In the genomic region with DNA sequence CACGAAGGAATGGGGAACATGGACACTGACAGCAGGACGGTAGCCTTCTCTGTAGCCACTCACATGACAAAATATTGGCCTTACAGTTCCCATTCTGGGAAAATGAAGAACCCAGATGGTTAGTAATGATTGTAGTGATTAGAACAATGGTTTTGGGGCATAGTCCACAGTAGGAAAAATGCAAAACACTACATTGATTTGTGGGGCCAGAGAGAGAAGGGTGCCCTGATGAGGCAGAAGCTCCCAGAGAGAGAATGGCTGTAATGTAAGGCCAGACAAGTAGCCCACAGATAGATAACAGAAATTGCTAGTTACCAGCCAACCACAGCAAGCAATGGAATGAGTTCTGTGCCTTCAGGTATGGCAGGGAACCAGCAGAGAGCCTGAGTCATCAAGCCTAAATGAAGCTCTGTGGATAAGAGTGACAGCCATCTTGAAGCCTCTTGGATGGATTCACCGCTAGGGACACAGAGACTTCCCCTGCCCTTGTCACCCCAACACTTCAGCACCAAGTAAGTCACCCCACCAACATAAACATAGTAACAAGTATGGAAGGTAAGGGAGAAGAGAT, we compare ENCODE assay signal across 18 cellular contexts.
DNase-seq lines count a peak whose midpoint lies in the region; FAIRE-seq and TF ChIP-seq lines count a peak whose summit lies in the region.
"Had no signal": no experiment of that assay in that cellular context is flagged by ENCODE, and none has a peak within 500 bp of the region (broad histone marks: within the 10 kb centered on the region; RNA-seq: fewer than 3 reads in every experiment).

No MANE protein-coding gene starts in this region.

- peaks cover 3% of the 10 kb centered on the region for H3K4me1 ChIP-seq in adipocyte (ENCODE audit: control insufficient read depth, insufficient read depth, low read length)
- H3K4me1 ChIP-seq: gastroesophageal sphincter had no signal

- no peak overlapping the region for H3K9ac ChIP-seq in adipocyte (ENCODE audit: low read length)

- peak; percentile 17 for FAIRE-seq in urothelium cell line (lab: Jason Lieb, UNC)
- FAIRE-seq: GM12891 had no signal

- H3K27me3 ChIP-seq in adipocyte (replicated peaks; ENCODE audit: control insufficient read depth, insufficient read depth, low read length) (no peaks in the 10 kb centered on the region), WERI-Rb-1 (ENCODE audit: insufficient read depth, low read depth, severe bottlenecking) (no peaks in the 10 kb centered on the region)
- H3K27me3 ChIP-seq: gastroesophageal sphincter had no signal

- H3K9me3 ChIP-seq in adipocyte (ENCODE audit: control insufficient read depth, low read length) (no peaks in the 10 kb centered on the region), WERI-Rb-1 (ENCODE audit: severe bottlenecking) (no peaks in the 10 kb centered on the region)
- H3K9me3 ChIP-seq: gastroesophageal sphincter had no signal

- TF ChIP-seq CTCF in foreskin fibroblast (IDR thresholded peaks at IDR 0.05; ENCODE audit: low read depth, low read length) (no peak), WERI-Rb-1 (IDR thresholded peaks at IDR 0.05; ENCODE audit: low read depth, low read length) (no peak)

- no peak overlapping the region for H3K27ac ChIP-seq in WERI-Rb-1
- H3K27ac ChIP-seq: gastroesophageal sphincter had no signal

- peak; percentile 71 for DNase-seq in H4 (ENCODE audit: low spot score)
- peak; percentile 24 for DNase-seq in adipocyte (ENCODE audit: low read depth)
- DNase-seq in foreskin fibroblast: peak; percentile 37 to 65
- no peak for DNase-seq in urothelium cell line (ENCODE audit: low spot score)
- no peak for DNase-seq in WERI-Rb-1
- DNase-seq in NCI-H2196 (lab: John Stamatoyannopoulos, UW; ENCODE audit: unreplicated experiment): no peak
- DNase-seq in NOMO-1 treated with DMSO at 0.1 percent for 48 hours (lab: John Stamatoyannopoulos, UW; ENCODE audit: unreplicated experiment): no peak
- DNase-seq: activated naive CD4-positive, alpha-beta T cell treated with anti-CD3 and anti-CD28 coated beads, Interleukin-2, amount 10 ng/mL, durations not matched to agents 7 days and 5 days; CD4-positive, alpha-beta memory T cell; central memory CD4-positive, alpha-beta T cell; effector memory CD8-positive, alpha-beta T cell; NCI-H1417 treated with DMSO at 0.1 percent for 48 hours; occipital lobe; Right ventricle myocardium superior; stimulated activated CD4-positive, alpha-beta T cell treated with anti-CD3 and anti-CD28 coated beads, Interleukin-4, amount 100 ng/mL, for 4 hours; T-helper 2 cell had no signal

- no peak overlapping the region for H3K4me3 ChIP-seq in adipocyte (ENCODE audit: low read length)
- H3K4me3 ChIP-seq in foreskin fibroblast (ENCODE audit: low read depth in 1 of 2, low read length in 2 of 2): no peak overlapping the region
- no peak overlapping the region for H3K4me3 ChIP-seq in WERI-Rb-1 (ENCODE audit: low read depth, low read length)
- H3K4me3 ChIP-seq: gastroesophageal sphincter had no signal

- H3K36me3 ChIP-seq in adipocyte (ENCODE audit: control insufficient read depth, insufficient read depth, low read length, severe bottlenecking) (no peaks in the 10 kb centered on the region), WERI-Rb-1 (no peaks in the 10 kb centered on the region; the same call in 1 of the 2 replicates)
- H3K36me3 ChIP-seq: gastroesophageal sphincter had no signal

Comparison
In these comparisons a context has a peak if more than half of its experiments do, and no peak if none do; other contexts are left out.
1. DNase-seq: peak in H4 (single experiment), adipocyte (single experiment) and foreskin fibroblast (2 of 2); none in urothelium cell line (single experiment), WERI-Rb-1 (single experiment), NCI-H2196 (single experiment) and NOMO-1 treated with DMSO at 0.1 percent for 48 hours (single experiment).